18 cellular contexts compared by ENCODE assay signal in genomic region chr12:62629413-62629812, GRCh38.
"Had no signal": no experiment of that assay in that cellular context is flagged by ENCODE, and none has a peak within 500 bp of the region (broad histone marks: within the 10 kb centered on the region; RNA-seq: fewer than 3 reads in every experiment).

No MANE protein-coding gene starts in this region.

- DNase-seq: activated CD4-positive, alpha-beta T cell treated with anti-CD3 and anti-CD28 coated beads, Interleukin-2, amount 50 U/mL, for 4 hours; activated CD4-positive, CD25-positive, alpha-beta regulatory T cell treated with anti-CD3 and anti-CD28 coated beads, Interleukin-2, amount 50 U/mL, for 72 hours; activated naive CD4-positive, alpha-beta T cell treated with anti-CD3 and anti-CD28 coated beads, Interleukin-2, amount 50 U/mL, for 16 hours; activated T-cell treated with anti-CD3 and anti-CD28 coated beads for 4 hours; colonic mucosa; hippocampal formation; left colon; lower lobe of right lung; ovary; stimulated activated CD4-positive, alpha-beta T cell treated with anti-CD3 and anti-CD28 coated beads, Interleukin-1b, Interleukin-23, amount 100 ng/mL, for 48 hours; stomach; T-cell; T1000; testis; upper lobe of right lung had no signal

- H3K9me3 ChIP-seq: colonic mucosa, lower lobe of right lung, ovary, stomach, testis, upper lobe of right lung had no signal

- H3K4me1 ChIP-seq: colonic mucosa had no signal

- H3K27me3 ChIP-seq: colonic mucosa, ovary, testis, upper lobe of right lung had no signal

- H3K4me3 Mint-ChIP-seq: mesothelial cell of epicardium, T-cell had no signal

- H3K9me3 Mint-ChIP-seq: activated T-helper 2 cell treated with anti-CD3 and anti-CD28 coated beads, Interferon-gamma antibody, Interleukin-2, Interleukin-4, amounts not matched to agents 10 μg/mL and 5 μg/mL and 100 μg/mL, durations not matched to agents 14 hours and 24 hours and 36 hours; mesothelial cell of epicardium; T-cell had no signal

- H3K27ac ChIP-seq: colonic mucosa, lower lobe of right lung, ovary, stomach, testis, upper lobe of right lung had no signal

- H3K36me3 ChIP-seq: colonic mucosa, lower lobe of right lung, ovary, stomach, upper lobe of right lung had no signal

- H3K4me3 ChIP-seq: colonic mucosa, lower lobe of right lung, ovary, stomach, testis, upper lobe of right lung had no signal

- H3K36me3 Mint-ChIP-seq: mesothelial cell of epicardium, T-cell had no signal

- ATAC-seq: esophagus mucosa, left colon, lower lobe of right lung, T-cell, upper lobe of right lung had no signal

- H3K27ac Mint-ChIP-seq: activated T-helper 2 cell treated with anti-CD3 and anti-CD28 coated beads, Interferon-gamma antibody, Interleukin-2, Interleukin-4, amounts not matched to agents 10 μg/mL and 5 μg/mL and 100 μg/mL, durations not matched to agents 14 hours and 24 hours and 36 hours; mesothelial cell of epicardium; T-cell had no signal
